8 cellular contexts compared by ENCODE assay signal in the genomic region with DNA sequence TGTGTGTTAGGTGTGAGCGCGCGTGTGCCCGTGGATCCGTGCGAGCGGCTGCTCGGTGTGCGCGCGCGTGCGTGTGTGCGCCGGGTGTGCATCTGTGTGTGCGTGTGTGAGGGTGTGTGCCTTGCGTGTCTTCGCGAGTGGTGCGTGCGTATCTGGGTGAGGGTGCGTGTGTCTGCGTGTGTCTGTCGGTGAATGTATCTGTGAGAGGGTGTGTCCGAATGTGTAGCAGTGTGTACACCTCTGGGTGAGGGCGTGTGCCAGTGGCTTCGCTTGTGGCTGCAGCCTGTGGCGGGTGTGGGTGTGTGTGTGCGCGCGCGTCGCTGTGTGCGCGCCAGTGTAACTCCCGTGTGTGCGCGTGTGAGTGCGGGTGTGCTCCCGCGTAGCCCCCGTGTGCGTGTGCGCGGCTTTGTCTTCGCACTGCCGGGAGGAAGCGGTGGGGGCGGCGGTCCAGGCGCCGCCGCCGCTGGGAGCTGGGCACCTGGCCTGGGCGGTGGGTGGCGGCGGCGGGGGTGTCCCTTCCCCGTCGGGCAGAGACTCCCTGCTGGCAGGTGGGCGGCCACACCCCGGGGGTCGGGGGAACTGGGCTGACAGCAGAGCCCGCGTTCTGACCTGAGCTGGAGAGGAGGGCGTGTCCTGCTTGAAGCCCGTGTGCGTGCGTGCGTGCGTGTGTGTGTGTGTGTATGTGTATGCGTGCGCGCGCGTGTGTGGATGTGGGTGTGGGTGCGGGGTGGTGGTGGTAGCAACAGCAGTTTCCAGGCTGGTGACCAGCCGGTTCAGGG.
DNase-seq lines count a peak whose midpoint lies in the region; ATAC-seq and TF ChIP-seq lines count a peak whose summit lies in the region.

No MANE protein-coding gene starts in this region.

- peaks cover 35% of the 10 kb centered on the region for H3K27me3 Mint-ChIP-seq in HFFc6 (ENCODE audit: insufficient read depth)

- H3K27ac ChIP-seq in 22Rv1 (peak overlapping the region; percentile 41), WERI-Rb-1 (no peak overlapping the region), caudate nucleus (ENCODE audit: low read depth, low read length) (peak overlapping the region; percentile 67)

- H3K4me3 ChIP-seq in WERI-Rb-1 (ENCODE audit: low read depth, low read length), result peak overlapping the region; percentile 61

- H3K9me3 ChIP-seq in WERI-Rb-1 (ENCODE audit: severe bottlenecking), result no peaks in the 10 kb centered on the region

- H3K9me3 Mint-ChIP-seq in HFFc6, result no peaks in the 10 kb centered on the region

- peak overlapping the region; percentile 87 for H3K4me3 Mint-ChIP-seq in HFFc6

- DNase-seq in HFFc6, result peak; percentile 23
- peak; percentile 35 for DNase-seq in WERI-Rb-1
- peak in 31 of 61 donors; percentile 8 to 82 (median 49) for DNase-seq in caudate nucleus (lab: John Stamatoyannopoulos, UW)
- no peak for DNase-seq in left lobe of liver (ENCODE audit: low spot score)
- DNase-seq in stimulated activated CD4-positive, alpha-beta T cell treated with anti-CD3 and anti-CD28 coated beads, Interleukin-4, amount 100 ng/mL, for 1 hour, result peak; percentile 41
- DNase-seq in iPS-NIHi7 (ENCODE audit: extremely low spot score), result no peak
- no peak for DNase-seq in dedifferentiated amniotic fluid mesenchymal stem cell (ENCODE audit: extremely low spot score)

- H3K36me3 Mint-ChIP-seq in HFFc6 (ENCODE audit: low read depth), result no peaks in the 10 kb centered on the region

- no peaks in the 10 kb centered on the region for H3K36me3 ChIP-seq in WERI-Rb-1

- TF ChIP-seq CTCF in 22Rv1 (IDR thresholded peaks at IDR 0.05) (no peak), HFFc6 (IDR thresholded peaks at IDR 0.05) (no peak), WERI-Rb-1 (IDR thresholded peaks at IDR 0.05; ENCODE audit: low read depth, low read length) (no peak)

- H3K27ac Mint-ChIP-seq in HFFc6, result peak overlapping the region; percentile 4; the same call in 1 of the 2 replicates

- peaks cover 36% of the 10 kb centered on the region for H3K4me1 Mint-ChIP-seq in HFFc6 (ENCODE audit: low read depth)

- peak; percentile 56 for ATAC-seq in left lobe of liver

- peaks cover 26% of the 10 kb centered on the region for H3K27me3 ChIP-seq in WERI-Rb-1 (ENCODE audit: insufficient read depth, low read depth, severe bottlenecking)

Comparison
In these comparisons a context has a peak if more than half of its experiments do, and no peak if none do; other contexts are left out.
1. DNase-seq: peak in HFFc6 (single experiment), WERI-Rb-1 (single experiment), caudate nucleus (31 of 61) and stimulated activated CD4-positive, alpha-beta T cell treated with anti-CD3 and anti-CD28 coated beads, Interleukin-4, amount 100 ng/mL, for 1 hour (single experiment); none in left lobe of liver (single experiment), iPS-NIHi7 (single experiment) and dedifferentiated amniotic fluid mesenchymal stem cell (single experiment).